ENCODE assay signal across 21 cellular contexts in the genomic region with DNA sequence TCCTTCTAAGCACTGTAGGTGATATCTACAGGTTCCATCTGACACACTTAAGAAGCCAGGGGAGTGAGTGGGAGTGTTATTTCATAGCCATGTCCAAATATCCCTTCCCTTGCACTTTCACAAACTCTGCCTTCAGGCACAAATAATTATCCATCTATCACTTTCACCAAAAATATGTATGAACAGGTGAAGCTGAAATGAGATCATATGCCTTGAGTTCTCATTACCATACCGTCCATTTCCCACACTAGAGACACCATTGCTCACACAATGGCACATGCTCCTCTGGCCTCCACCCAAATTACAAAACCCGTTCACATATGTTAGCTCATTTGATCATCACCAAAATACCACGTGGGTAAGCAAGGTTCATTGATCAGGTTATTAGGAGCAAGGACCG.
A peak's percentile ranks its signal among the peaks of the same experiment; 100 is the strongest.
DNase-seq lines count a peak whose midpoint lies in the region; ATAC-seq and TF ChIP-seq lines count a peak whose summit lies in the region.
"Had no signal": no experiment of that assay in that cellular context is flagged by ENCODE, and none has a peak within 500 bp of the region (broad histone marks: within the 10 kb centered on the region; RNA-seq: fewer than 3 reads in every experiment).

No MANE protein-coding gene starts in this region.

- no peak for TF ChIP-seq POLR2A in esophagus squamous epithelium (IDR thresholded peaks at IDR 0.05)

- no peak for ATAC-seq in mucosa of descending colon

- intact Hi-C loops in mucosa of descending colon (cut with DNase I, micrococcal nuclease) (no loop called here), esophagus squamous epithelium (cut with DNase I) (no loop called here)

- DNase-seq in NCI-H510A treated with DMSO at 0.1 percent for 48 hours (lab: John Stamatoyannopoulos, UW): peak; percentile 35
- DNase-seq in NCI-H510A (lab: John Stamatoyannopoulos, UW): no peak
- peak; percentile 40 for DNase-seq in NCI-H69 (lab: John Stamatoyannopoulos, UW)
- DNase-seq in mucosa of descending colon: no peak
- no peak for DNase-seq in esophagus squamous epithelium (lab: John Stamatoyannopoulos, UW)
- DNase-seq: 8988T; ACHN; BE2C; C1 segment of cervical spinal cord; CD4-positive, alpha-beta memory T cell; CD4-positive, CD25-positive, alpha-beta regulatory T cell; CD8-positive, alpha-beta memory T cell; COR-L47; DMS 273 treated with DMSO at 0.1 percent for 48 hours; DMS153; DMS53; DMS79; DND-41; EL; GDM1 had no signal

- H3K27ac ChIP-seq in esophagus squamous epithelium: no peak overlapping the region
- H3K27ac ChIP-seq: BLaER1 had no signal

- WGBS in esophagus squamous epithelium, 2 donors: 62 to 67% methylated on average over 4 of the region's 4 CpGs

- H3K9me3 ChIP-seq in mucosa of descending colon (no peaks in the 10 kb centered on the region), esophagus squamous epithelium (no peaks in the 10 kb centered on the region)
- H3K9me3 ChIP-seq: BE2C, BLaER1 had no signal

- no peaks in the 10 kb centered on the region for H3K36me3 ChIP-seq in mucosa of descending colon (ENCODE audit: low read depth)
- no peaks in the 10 kb centered on the region for H3K36me3 ChIP-seq in esophagus squamous epithelium
- H3K36me3 ChIP-seq: BE2C, BLaER1 had no signal

- peaks cover 0 to 37% (median 0%) of the 10 kb centered on the region in 4 donors for H3K27me3 ChIP-seq in esophagus squamous epithelium
- H3K27me3 ChIP-seq: BLaER1 had no signal

- TF ChIP-seq CTCF in mucosa of descending colon (IDR thresholded peaks at IDR 0.05) (no peak), esophagus squamous epithelium (IDR thresholded peaks at IDR 0.05) (no peak)

- H3K4me3 ChIP-seq in mucosa of descending colon: no peak overlapping the region
- no peak overlapping the region for H3K4me3 ChIP-seq in esophagus squamous epithelium
- H3K4me3 ChIP-seq: BLaER1 had no signal

- H3K4me1 ChIP-seq in mucosa of descending colon (ENCODE audit: low read depth): no peaks in the 10 kb centered on the region
- H3K4me1 ChIP-seq in esophagus squamous epithelium: no peaks in the 10 kb centered on the region
- H3K4me1 ChIP-seq: BE2C, BLaER1 had no signal

Comparison
In these comparisons a context has a peak if more than half of its experiments do, and no peak if none do; other contexts are left out.
1. DNase-seq: peak in NCI-H510A treated with DMSO at 0.1 percent for 48 hours (single experiment) and NCI-H69 (single experiment); none in NCI-H510A (single experiment), mucosa of descending colon (0 of 3) and esophagus squamous epithelium (single experiment).